ENCODE assay signal across 23 cellular contexts in genomic region chr13:110830331-110830730, GRCh38.
"Had no signal": no experiment of that assay in that cellular context is flagged by ENCODE, and none has a peak within 500 bp of the region (broad histone marks: within the 10 kb centered on the region; RNA-seq: fewer than 3 reads in every experiment).

No MANE protein-coding gene starts in this region.

- H3K4me1 Mint-ChIP-seq: mesothelial cell of epicardium had no signal

- DNase-seq: dermis blood vessel endothelial cell; dorsolateral prefrontal cortex; effector CD4-positive, alpha-beta T cell; effector memory CD4-positive, alpha-beta T cell; erythroblast; esophagus squamous epithelium; foreskin fibroblast; foreskin melanocyte; gastrocnemius medialis; glutamatergic neuron; head of caudate nucleus; heart right ventricle; hippocampal formation; left cardiac atrium; left lung; left ventricle myocardium superior; lower lobe of right lung; mesenchymal stem cell; mucosa of descending colon had no signal

- H3K4me3 Mint-ChIP-seq: mesothelial cell of epicardium had no signal

- H3K27ac Mint-ChIP-seq: mesothelial cell of epicardium had no signal

- H3K27ac ChIP-seq: coronary artery, dorsolateral prefrontal cortex, epithelial cell of prostate, esophagus squamous epithelium, gastrocnemius medialis, heart right ventricle, left lung, lower lobe of right lung had no signal

- H3K36me3 Mint-ChIP-seq: mesothelial cell of epicardium had no signal

- ATAC-seq: esophagus mucosa, gastrocnemius medialis, heart right ventricle, left cardiac atrium, left lung, left ventricle myocardium superior, lower lobe of right lung, mucosa of descending colon had no signal
